ENCODE assay signal across 33 cellular contexts in the genomic region with DNA sequence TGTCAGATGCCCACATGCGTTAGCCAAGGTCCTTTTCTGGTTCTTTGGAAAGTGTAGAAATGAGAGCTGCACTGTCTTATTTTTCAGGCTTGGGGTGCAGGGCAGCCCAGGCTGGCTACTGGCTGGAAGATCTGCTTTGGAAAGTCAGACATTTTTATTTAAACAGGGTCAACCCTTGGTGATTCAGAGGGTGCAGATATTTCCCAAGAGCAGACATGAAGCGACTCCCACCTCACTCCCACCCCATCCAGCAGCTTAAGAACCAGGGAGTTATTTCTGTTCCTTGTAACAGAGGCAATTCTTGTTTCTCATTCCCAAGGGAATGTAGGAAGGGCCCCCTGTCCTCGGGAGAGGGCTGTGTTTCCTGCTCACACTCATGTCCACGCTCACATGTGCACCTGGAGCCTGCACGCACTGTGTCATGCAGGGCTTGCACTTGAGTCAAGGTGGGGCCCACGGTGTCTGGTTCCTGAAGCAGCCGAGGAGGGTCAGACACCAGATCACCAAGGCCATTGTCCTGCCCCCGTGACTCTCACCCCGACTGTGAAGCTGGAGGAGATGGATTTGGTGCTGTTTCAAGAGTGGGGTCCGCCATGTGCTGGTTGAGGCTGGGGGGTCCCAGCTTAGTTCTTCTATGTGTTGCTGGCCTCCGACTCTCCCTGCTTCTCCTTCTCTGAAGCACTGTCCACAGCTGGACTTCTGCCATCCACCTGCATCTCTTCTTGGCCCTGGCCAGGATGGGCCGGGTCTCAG. TPM values are rescaled to one million over a fixed set of nuclear protein-coding genes. Genes with fewer than 3 reads are reported as not detected.
"Had no signal": no experiment of that assay in that cellular context is flagged by ENCODE, and none has a peak within 500 bp of the region (broad histone marks: within the 10 kb centered on the region; RNA-seq: fewer than 3 reads in every experiment).

No MANE protein-coding gene starts in this region.

- H3K4me3 Mint-ChIP-seq: activated CD4-positive, alpha-beta T cell treated with anti-CD3 and anti-CD28 coated beads for 36 hours; activated CD4-positive, alpha-beta T cell treated with anti-CD3 and anti-CD28 coated beads, Interleukin-2, amount 10 ng/mL, durations not matched to agents 24 days and 14 days; activated CD8-positive, alpha-beta T cell treated with anti-CD3 and anti-CD28 coated beads for 36 hours; activated naive CD8-positive, alpha-beta T cell; activated T-cell treated with anti-CD3 and anti-CD28 coated beads, Interleukin-2, amount 50 U/mL, for 4 hours; activated T-helper 17 cell treated with anti-CD3 and anti-CD28 coated beads, Interleukin-2, amount 50 U/mL, for 72 hours; effector memory CD8-positive, alpha-beta T cell; T-helper 17 cell; T-helper 2 cell treated with Interferon-gamma antibody and Interleukin-4, amounts not matched to agents 5 μg/mL and 100 μg/mL, for 36 hours had no signal

- H3K9me3 Mint-ChIP-seq: activated CD4-positive, alpha-beta T cell treated with anti-CD3 and anti-CD28 coated beads, Interleukin-2, amount 10 ng/mL, durations not matched to agents 24 days and 14 days; activated CD8-positive, alpha-beta T cell treated with anti-CD3 and anti-CD28 coated beads for 36 hours; activated T-cell treated with anti-CD3 and anti-CD28 coated beads, Interleukin-2, amount 50 U/mL, for 4 hours; effector memory CD8-positive, alpha-beta T cell; T-helper 2 cell treated with Interferon-gamma antibody and Interleukin-4, amounts not matched to agents 5 μg/mL and 100 μg/mL, for 36 hours had no signal

- H3K27ac Mint-ChIP-seq: activated CD4-positive, alpha-beta T cell treated with anti-CD3 and anti-CD28 coated beads for 36 hours; activated CD4-positive, alpha-beta T cell treated with anti-CD3 and anti-CD28 coated beads, Interleukin-2, amount 10 ng/mL, durations not matched to agents 24 days and 14 days; activated CD8-positive, alpha-beta T cell treated with anti-CD3 and anti-CD28 coated beads for 36 hours; activated naive CD8-positive, alpha-beta T cell; activated T-helper 17 cell treated with anti-CD3 and anti-CD28 coated beads, Interleukin-2, amount 50 U/mL, for 72 hours; effector memory CD8-positive, alpha-beta T cell; T-helper 17 cell; T-helper 2 cell treated with Interferon-gamma antibody and Interleukin-4, amounts not matched to agents 5 μg/mL and 100 μg/mL, for 36 hours had no signal

- H3K27me3 ChIP-seq: brain microvascular endothelial cell had no signal

- H3K9me3 ChIP-seq: esophagus muscularis mucosa had no signal

- H3K4me1 Mint-ChIP-seq: activated CD4-positive, alpha-beta T cell treated with anti-CD3 and anti-CD28 coated beads for 36 hours; activated CD4-positive, alpha-beta T cell treated with anti-CD3 and anti-CD28 coated beads, Interleukin-2, amount 10 ng/mL, durations not matched to agents 24 days and 14 days; activated T-helper 17 cell treated with anti-CD3 and anti-CD28 coated beads, Interleukin-2, amount 50 U/mL, for 72 hours; T-helper 17 cell had no signal

- H3K4me3 ChIP-seq: esophagus muscularis mucosa, gastroesophageal sphincter had no signal

- H3K36me3 ChIP-seq: brain microvascular endothelial cell, esophagus muscularis mucosa, gastroesophageal sphincter had no signal

- ATAC-seq: activated CD4-positive, alpha-beta T cell treated with anti-CD3 and anti-CD28 coated beads for 36 hours; activated CD8-positive, alpha-beta T cell treated with anti-CD3 and anti-CD28 coated beads for 36 hours; activated T-cell treated with anti-CD3 and anti-CD28 coated beads, Interleukin-2, amount 50 U/mL, for 4 hours; activated T-helper 17 cell treated with anti-CD3 and anti-CD28 coated beads, Interleukin-2, amount 50 U/mL, for 72 hours; effector memory CD8-positive, alpha-beta T cell; foreskin keratinocyte; gastroesophageal sphincter; SK-N-SH treated with all-trans-retinoic acid at 6 μM for 48 hours; T-helper 17 cell had no signal

- H3K27ac ChIP-seq: brain microvascular endothelial cell, esophagus muscularis mucosa, foreskin keratinocyte, gastroesophageal sphincter had no signal

- H3K4me1 ChIP-seq: esophagus muscularis mucosa, foreskin keratinocyte, gastroesophageal sphincter had no signal

- H3K36me3 Mint-ChIP-seq: activated naive CD8-positive, alpha-beta T cell had no signal

- DNase-seq: activated CD4-positive, alpha-beta T cell treated with anti-CD3 and anti-CD28 coated beads for 36 hours; activated CD4-positive, alpha-beta T cell treated with anti-CD3 and anti-CD28 coated beads, Interleukin-2, amount 10 ng/mL, durations not matched to agents 24 days and 14 days; activated CD4-positive, CD25-positive, alpha-beta regulatory T cell; activated CD4-positive, CD25-positive, alpha-beta regulatory T cell treated with anti-CD3 and anti-CD28 coated beads, Interleukin-2, amount 50 U/mL, for 72 hours; activated CD8-positive, alpha-beta memory T cell treated with anti-CD3 and anti-CD28 coated beads for 24 hours; activated CD8-positive, alpha-beta T cell treated with anti-CD3 and anti-CD28 coated beads for 36 hours; activated gamma-delta T cell; activated naive CD4-positive, alpha-beta T cell treated with anti-CD3 and anti-CD28 coated beads, Interleukin-2, amount 50 U/mL, for 16 hours; activated naive CD4-positive, alpha-beta T cell treated with Interleukin-2 at 50 U/mL for 16 hours; activated T-cell treated with anti-CD3 and anti-CD28 coated beads, Interleukin-2, amount 50 U/mL, for 4 hours; amniotic stem cell; anterior cingulate cortex; brain microvascular endothelial cell; central memory CD4-positive, alpha-beta T cell; cortex of kidney; dermis blood vessel endothelial cell; effector CD4-positive, alpha-beta T cell; effector memory CD8-positive, alpha-beta T cell; erythroblast; foreskin keratinocyte; T-helper 1 cell; T-helper 17 cell; T1000 had no signal

RNA-seq across cellular contexts. Expression of a gene that starts 1.0 kb away (rescaled TPM):
- total RNA-seq: activated CD4-positive, alpha-beta T cell treated with anti-CD3 and anti-CD28 coated beads for 36 hours; activated CD4-positive, alpha-beta T cell treated with anti-CD3 and anti-CD28 coated beads, Interleukin-2, amount 10 ng/mL, durations not matched to agents 24 days and 14 days; activated CD8-positive, alpha-beta T cell treated with anti-CD3 and anti-CD28 coated beads for 36 hours; activated T-cell treated with anti-CD3 and anti-CD28 coated beads, Interleukin-2, amount 50 U/mL, for 4 hours; activated T-helper 17 cell treated with anti-CD3 and anti-CD28 coated beads, Interleukin-2, amount 50 U/mL, for 72 hours; astrocyte; cerebellum; dermis blood vessel endothelial cell; esophagus muscularis mucosa; foreskin keratinocyte; glomerular endothelial cell; T-helper 17 cell had no signal
- polyA plus RNA-seq: adipose tissue, foreskin keratinocyte had no signal

RNA-seq across cellular contexts. Expression of a gene that starts 26.4 kb away (rescaled TPM):
- total RNA-seq: activated CD4-positive, alpha-beta T cell treated with anti-CD3 and anti-CD28 coated beads for 36 hours; activated CD4-positive, alpha-beta T cell treated with anti-CD3 and anti-CD28 coated beads, Interleukin-2, amount 10 ng/mL, durations not matched to agents 24 days and 14 days; activated CD8-positive, alpha-beta T cell treated with anti-CD3 and anti-CD28 coated beads for 36 hours; activated T-cell treated with anti-CD3 and anti-CD28 coated beads, Interleukin-2, amount 50 U/mL, for 4 hours; activated T-helper 17 cell treated with anti-CD3 and anti-CD28 coated beads, Interleukin-2, amount 50 U/mL, for 72 hours; astrocyte; dermis blood vessel endothelial cell; glomerular endothelial cell had no signal

RNA-seq across cellular contexts. Expression of a gene that starts 41.9 kb away (rescaled TPM):
- total RNA-seq: activated CD4-positive, alpha-beta T cell treated with anti-CD3 and anti-CD28 coated beads for 36 hours; activated CD4-positive, alpha-beta T cell treated with anti-CD3 and anti-CD28 coated beads, Interleukin-2, amount 10 ng/mL, durations not matched to agents 24 days and 14 days; activated CD8-positive, alpha-beta T cell treated with anti-CD3 and anti-CD28 coated beads for 36 hours; activated T-cell treated with anti-CD3 and anti-CD28 coated beads, Interleukin-2, amount 50 U/mL, for 4 hours; activated T-helper 17 cell treated with anti-CD3 and anti-CD28 coated beads, Interleukin-2, amount 50 U/mL, for 72 hours; astrocyte; dermis blood vessel endothelial cell; foreskin keratinocyte; glomerular endothelial cell had no signal
- polyA plus RNA-seq: foreskin keratinocyte had no signal

RNA-seq across cellular contexts. Expression of a gene that starts 43.1 kb away (rescaled TPM):
- total RNA-seq: activated CD4-positive, alpha-beta T cell treated with anti-CD3 and anti-CD28 coated beads for 36 hours; activated CD4-positive, alpha-beta T cell treated with anti-CD3 and anti-CD28 coated beads, Interleukin-2, amount 10 ng/mL, durations not matched to agents 24 days and 14 days; activated CD8-positive, alpha-beta T cell treated with anti-CD3 and anti-CD28 coated beads for 36 hours; activated T-cell treated with anti-CD3 and anti-CD28 coated beads, Interleukin-2, amount 50 U/mL, for 4 hours; activated T-helper 17 cell treated with anti-CD3 and anti-CD28 coated beads, Interleukin-2, amount 50 U/mL, for 72 hours; astrocyte; cerebellum; dermis blood vessel endothelial cell; esophagus muscularis mucosa; foreskin keratinocyte; glomerular endothelial cell; T-helper 17 cell had no signal

RNA-seq across cellular contexts. Expression of a gene that starts 59.7 kb away (rescaled TPM):
- total RNA-seq: activated CD4-positive, alpha-beta T cell treated with anti-CD3 and anti-CD28 coated beads for 36 hours; activated CD4-positive, alpha-beta T cell treated with anti-CD3 and anti-CD28 coated beads, Interleukin-2, amount 10 ng/mL, durations not matched to agents 24 days and 14 days; activated CD8-positive, alpha-beta T cell treated with anti-CD3 and anti-CD28 coated beads for 36 hours; glomerular endothelial cell had no signal
